In the genomic region with DNA sequence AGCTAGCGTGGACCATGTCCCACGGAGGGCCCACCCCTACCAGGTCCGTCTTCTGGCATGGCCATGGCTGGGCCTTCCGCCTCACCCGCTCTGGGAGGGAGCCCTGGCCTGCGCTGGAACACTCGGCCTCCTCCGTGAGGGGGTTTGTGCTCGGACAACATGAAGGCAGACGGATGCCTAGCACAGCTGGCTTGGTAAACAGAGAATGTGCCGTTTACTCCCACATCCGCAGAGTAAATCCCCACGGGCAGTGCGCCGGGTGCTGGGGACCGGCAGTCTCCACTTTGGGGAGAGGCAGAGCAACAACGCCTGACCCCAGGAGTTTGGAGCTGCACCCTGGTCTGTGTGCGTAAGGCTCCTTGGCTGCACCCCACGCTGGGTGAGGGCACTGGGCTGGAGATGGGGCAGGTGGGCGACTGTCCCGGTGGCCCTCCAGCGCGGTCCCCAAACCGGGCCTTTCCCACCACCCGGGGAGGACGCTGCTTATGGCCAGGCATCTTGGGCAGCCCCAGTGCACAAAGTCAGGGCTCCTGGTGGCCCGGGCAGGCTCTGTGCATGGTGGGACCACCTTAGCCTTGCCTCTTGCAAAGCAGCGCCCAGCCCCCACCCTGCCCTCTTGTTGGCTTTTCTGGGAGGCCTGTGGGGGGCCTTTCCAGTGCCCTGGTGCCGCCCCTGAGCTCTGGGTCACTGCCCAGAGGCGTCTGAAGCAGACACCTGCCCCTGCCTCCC, we compare ENCODE assay signal across 1 cellular context.
TF ChIP-seq lines count a peak whose summit lies in the region.

No MANE protein-coding gene starts in this region.

TF ChIP-seq in IMR-90, 13 proteins besides CTCF, POLR2A, EP300 and RAD21:
- TF ChIP-seq, protein P1, sequence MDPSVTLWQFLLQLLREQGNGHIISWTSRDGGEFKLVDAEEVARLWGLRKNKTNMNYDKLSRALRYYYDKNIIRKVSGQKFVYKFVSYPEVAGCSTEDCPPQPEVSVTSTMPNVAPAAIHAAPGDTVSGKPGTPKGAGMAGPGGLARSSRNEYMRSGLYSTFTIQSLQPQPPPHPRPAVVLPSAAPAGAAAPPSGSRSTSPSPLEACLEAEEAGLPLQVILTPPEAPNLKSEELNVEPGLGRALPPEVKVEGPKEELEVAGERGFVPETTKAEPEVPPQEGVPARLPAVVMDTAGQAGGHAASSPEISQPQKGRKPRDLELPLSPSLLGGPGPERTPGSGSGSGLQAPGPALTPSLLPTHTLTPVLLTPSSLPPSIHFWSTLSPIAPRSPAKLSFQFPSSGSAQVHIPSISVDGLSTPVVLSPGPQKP (IDR thresholded peaks at IDR 0.05; ENCODE audit: borderline replicate concordance, low read depth, low read length) = no peak
- TF ChIP-seq FOS (IDR thresholded peaks at IDR 0.05; ENCODE audit: low read depth, low read length) = no peak
